ENCODE assay signal across 8 cellular contexts in genomic region chr21:34693192-34693810, GRCh38. TPM values are rescaled to one million over a fixed set of nuclear protein-coding genes. Genes with fewer than 3 reads are reported as not detected.
DNase-seq lines count a peak whose midpoint lies in the region; ATAC-seq, FAIRE-seq and TF ChIP-seq lines count a peak whose summit lies in the region.

No MANE protein-coding gene starts in this region.

- peak; percentile 28 to 48 for DNase-seq in A549 (ENCODE audit: low read depth in 1 of 2, low spot score in 1 of 2)
- DNase-seq in GM04504 (ENCODE audit: low read depth) = peak; percentile 36
- peak; percentile 67 for DNase-seq in NCI-H146 (lab: John Stamatoyannopoulos, UW)
- peak; percentile 23 for DNase-seq in T-helper 9 cell
- DNase-seq in effector CD4-positive, alpha-beta T cell = peak; percentile 41
- DNase-seq in midbrain (lab: John Stamatoyannopoulos, UW) = peak; percentile 31
- no peak for DNase-seq in type B pancreatic cell (ENCODE audit: extremely low spot score, unreplicated experiment)

- H3K36me3 Mint-ChIP-seq in type B pancreatic cell = no peaks in the 10 kb centered on the region

- TF ChIP-seq RAD21 in A549 (conservative IDR thresholded peaks at IDR 0.05 in 1 of 2, IDR thresholded peaks at IDR 0.05 in 1 of 2) = peak; percentile 66 to 69

- H3K4me3 ChIP-seq in A549 = no peak overlapping the region

- FAIRE-seq in A549 (lab: Jason Lieb, UNC) = no peak

- H3K27ac ChIP-seq in A549 = no peak overlapping the region

- no peak for TF ChIP-seq EP300 in A549 (IDR thresholded peaks at IDR 0.05)

- H3K4me2 ChIP-seq in A549 = no peak overlapping the region

- H3K27ac Mint-ChIP-seq in type B pancreatic cell = no peak overlapping the region

- peaks cover 15% of the 10 kb centered on the region for H3K27me3 Mint-ChIP-seq in type B pancreatic cell

- TF ChIP-seq POLR2A in A549 (IDR thresholded peaks at IDR 0.05; ENCODE audit: low read length) = no peak

- H3K9me3 Mint-ChIP-seq in type B pancreatic cell = peaks cover 10% of the 10 kb centered on the region

- peak; percentile 56 to 67; a peak in 3 of 6 replicates for ATAC-seq in A549
- ATAC-seq in GM18517 (IDR thresholded peaks at IDR 0.05; ENCODE audit: unreplicated experiment) = no peak

- no peaks in the 10 kb centered on the region for H3K4me1 ChIP-seq in A549

- TF ChIP-seq CTCF in A549 (IDR thresholded peaks at IDR 0.05) (peak; percentile 72), type B pancreatic cell (conservative IDR thresholded peaks at IDR 0.05) (peak; percentile 90)

- H3K4me3 Mint-ChIP-seq in type B pancreatic cell = no peak overlapping the region

- POLR2A ChIA-PET in A549 (lab: Yijun Ruan, JAX) = interaction anchor here (1.4 kb wide), 1 partner anchor 195 kb away, joined by 5 read pairs; no protein-coding TSS in a partner anchor

- H3K4me1 Mint-ChIP-seq in type B pancreatic cell (ENCODE audit: unreplicated experiment) = peaks cover 6% of the 10 kb centered on the region

- WGBS in A549 (ENCODE audit: missing lambda C conversion rate) = 38% methylated on average over 6 of the region's 6 CpGs

- CTCF ChIA-PET in A549 (lab: Yijun Ruan, JAX) = interaction anchor here (0.6 to 3.1 kb wide), 39 partner anchors 8 to 1336 kb away, joined by 3 to 29 read pairs (median 4); no protein-coding TSS in a partner anchor

- H3K9me3 ChIP-seq in A549 = no peaks in the 10 kb centered on the region

TF ChIP-seq in A549, 52 proteins besides CTCF, POLR2A, EP300 and RAD21:
- TF ChIP-seq SMC3 (IDR thresholded peaks at IDR 0.05) (peak; percentile 59; the same call in 2 of the 3 replicates), MYC (IDR thresholded peaks at IDR 0.05; ENCODE audit: borderline replicate concordance, low read length) (no peak)

RNA-seq across cellular contexts. Expression of gene CLIC6, which starts 24.5 kb away (rescaled TPM):
- polyA plus RNA-seq in A549 (2011; rRNA removed) (0.01 and 0.04 TPM in 2 replicates), A549 (2017; fragmentation: RNase III; extraction: RNeasy Plus Mini Kit Qiagen cat#74134 plus additional on column Dnase treatment) (0.04 to 0.08 TPM (median 0.07 TPM) in 3 replicates)
- 0.01 TPM in 2 replicates for polyA plus RNA-seq in A549 (2012; cell fraction: cytosol; rRNA removed)
- not detected in 2 replicates for polyA plus RNA-seq in A549 (2012; cell fraction: nucleus; rRNA removed)
- polyA minus RNA-seq in A549 (2011; rRNA and poly(A)+ RNA removed) = not detected in 2 replicates
- 6.2 and 17.6 TPM in 2 replicates for total RNA-seq in type B pancreatic cell (ENCODE audit: low replicate concordance)
